ENCODE assay signal across 1 cellular context in genomic region chr6:16276991-16277981, GRCh38.
A peak's percentile ranks its signal among the peaks of the same experiment; 100 is the strongest.
TF ChIP-seq lines count a peak whose summit lies in the region.

No MANE protein-coding gene starts in this region.

TF ChIP-seq in K562, 482 proteins besides CTCF, POLR2A, EP300 and RAD21 (continued from another document and continues in another):
- TF ChIP-seq ZNF592 (IDR thresholded peaks at IDR 0.05) (peak; percentile 78), ZNF24 (IDR thresholded peaks at IDR 0.05) (peak; percentile 85), SMAD2 (IDR thresholded peaks at IDR 0.05; ENCODE audit: low read depth, low read length) (no peak), NUFIP1 (IDR thresholded peaks at IDR 0.05; ENCODE audit: partially characterized antibody) (no peak), E4F1 (CRISPR knock-in tag; IDR thresholded peaks at IDR 0.05; ENCODE audit: borderline replicate concordance) (no peak), MNT (conservative IDR thresholded peaks at IDR 0.05) (no peak), ELF4 (CRISPR knock-in tag; IDR thresholded peaks at IDR 0.05) (no peak), RBM25 (IDR thresholded peaks at IDR 0.05; ENCODE audit: low read depth, low read length, severe bottlenecking) (no peak), DEAF1 (CRISPR knock-in tag; IDR thresholded peaks at IDR 0.05) (peak; percentile 81), BRF2 (IDR thresholded peaks at IDR 0.05; ENCODE audit: borderline replicate concordance, insufficient read depth, insufficient read length) (no peak), HOMEZ (CRISPR knock-in tag; IDR thresholded peaks at IDR 0.05) (no peak), ZNF696 (CRISPR knock-in tag; conservative IDR thresholded peaks at IDR 0.05) (no peak), ZBED1 (IDR thresholded peaks at IDR 0.05) (no peak; the same call in 1 of the 2 replicates), MECOM (CRISPR knock-in tag; IDR thresholded peaks at IDR 0.05) (no peak), TEAD4 (IDR thresholded peaks at IDR 0.05; ENCODE audit: low read length) (peak; percentile 72), TEAD4 (CRISPR knock-in tag; IDR thresholded peaks at IDR 0.05; ENCODE audit: borderline replicate concordance) (no peak), L3MBTL2 (IDR thresholded peaks at IDR 0.05) (peak; percentile 61), ZNF644 (tag; IDR thresholded peaks at IDR 0.05; ENCODE audit: low read depth) (no peak), NBN (IDR thresholded peaks at IDR 0.05; ENCODE audit: low read depth) (peak; percentile 44; the same call in 1 of the 2 replicates), CHAMP1 (IDR thresholded peaks at IDR 0.05) (no peak), MLX (CRISPR knock-in tag; conservative IDR thresholded peaks at IDR 0.05) (no peak), MXI1 (IDR thresholded peaks at IDR 0.05; ENCODE audit: low read depth, low read length) (no peak), TAL1 (IDR thresholded peaks at IDR 0.05) (no peak), RAD51 (IDR thresholded peaks at IDR 0.05; ENCODE audit: borderline replicate concordance, low read depth) (no peak), ZNF175 (CRISPR knock-in tag; IDR thresholded peaks at IDR 0.05; ENCODE audit: low read depth) (no peak), CAMTA2 (CRISPR knock-in tag; conservative IDR thresholded peaks at IDR 0.05) (no peak), TCF3 (CRISPR knock-in tag; IDR thresholded peaks at IDR 0.05) (peak; percentile 63), USF1 (CRISPR knock-in tag; IDR thresholded peaks at IDR 0.05) (no peak), NFIC (IDR thresholded peaks at IDR 0.05) (no peak), ZNF133 (CRISPR knock-in tag; IDR thresholded peaks at IDR 0.05) (no peak), XRCC5 (IDR thresholded peaks at IDR 0.05; ENCODE audit: low read depth, low read length) (peak; percentile 75; the same call in 1 of the 2 replicates), ZNF324 (CRISPR knock-in tag; IDR thresholded peaks at IDR 0.05) (no peak), FUS (optimal IDR thresholded peaks at IDR 0.05; ENCODE audit: low read depth, low read length) (no peak), ZZZ3 (IDR thresholded peaks at IDR 0.05) (no peak), POLR2AphosphoS2 (IDR thresholded peaks at IDR 0.05; ENCODE audit: low read length) (no peak), TOE1 (IDR thresholded peaks at IDR 0.05; ENCODE audit: borderline replicate concordance) (0 out of 2 replicates have a peak, but pooled peaks have one; percentile 6), TOE1 (CRISPR knock-in tag; IDR thresholded peaks at IDR 0.05; ENCODE audit: borderline replicate concordance, low read depth) (no peak), PTBP1 (IDR thresholded peaks at IDR 0.05; ENCODE audit: low read depth, low read length) (no peak), MBD1 (CRISPR knock-in tag; IDR thresholded peaks at IDR 0.05) (no peak), ETV1 (tag; conservative IDR thresholded peaks at IDR 0.05; ENCODE audit: low read depth) (peak; percentile 56; the same call in 1 of the 2 replicates), NR1H2 (CRISPR knock-in tag; IDR thresholded peaks at IDR 0.05) (no peak)
